In the genomic region with DNA sequence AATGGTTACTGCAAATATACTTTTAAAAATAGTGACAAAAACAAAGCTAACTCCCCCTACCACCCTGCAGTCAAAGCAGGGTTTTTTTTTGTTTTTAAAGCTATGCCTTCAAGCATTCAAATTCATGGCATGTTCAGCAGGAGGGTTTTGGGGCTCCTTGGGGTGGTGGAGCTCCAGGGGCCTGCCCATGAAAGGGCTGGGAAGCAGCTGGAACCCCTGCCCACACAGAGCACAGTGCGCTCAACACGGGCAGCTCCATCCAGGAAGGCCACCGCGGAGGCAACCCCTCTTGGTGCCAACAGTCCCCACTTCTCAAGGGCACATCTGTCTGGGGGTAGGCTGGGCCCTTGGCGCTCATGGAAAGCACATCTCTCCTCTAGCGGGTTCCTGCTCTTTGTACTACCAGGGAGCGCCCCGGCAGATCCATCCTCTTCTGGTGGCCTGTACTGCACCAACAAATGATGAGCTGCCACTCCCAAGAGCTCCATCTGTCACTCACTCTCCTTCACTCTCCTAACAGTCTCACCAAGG, we compare ENCODE assay signal across 9 cellular contexts. TPM values are rescaled to one million over a fixed set of nuclear protein-coding genes. Genes with fewer than 3 reads are reported as not detected.
DNase-seq lines count a peak whose midpoint lies in the region; ATAC-seq and TF ChIP-seq lines count a peak whose summit lies in the region.
"Had no signal": no experiment of that assay in that cellular context is flagged by ENCODE, and none has a peak within 500 bp of the region (broad histone marks: within the 10 kb centered on the region; RNA-seq: fewer than 3 reads in every experiment).

No MANE protein-coding gene starts in this region.

- CTCF ChIA-PET in WTC11 (lab: Charles Lee) = interaction anchor here (0.5 to 2.2 kb wide), 15 partner anchors 10 to 414 kb away, joined by 3 to 23 read pairs (median 4); a partner anchor contains a TSS

- peaks cover 37% of the 10 kb centered on the region for H3K4me1 Mint-ChIP-seq in WTC11
- H3K4me1 Mint-ChIP-seq in stimulated activated naive B cell treated with anti-CD40 and anti-IgM and Interleukin-4, amounts not matched to agents 10 μg/mL and 1 μg/mL and 100 μg/mL, for 72 hours = peaks cover 15 to 19% of the 10 kb centered on the region in 2 donors

- peaks cover 48% of the 10 kb centered on the region for H3K36me3 Mint-ChIP-seq in WTC11
- peaks cover 27 to 65% of the 10 kb centered on the region in 2 donors for H3K36me3 Mint-ChIP-seq in stimulated activated naive B cell treated with anti-CD40 and anti-IgM and Interleukin-4, amounts not matched to agents 10 μg/mL and 1 μg/mL and 100 μg/mL, for 72 hours

- DNase-seq in DMS53 (lab: John Stamatoyannopoulos, UW) = peak; percentile 19
- DNase-seq in DMS53 treated with DMSO at 0.1 percent for 48 hours (lab: John Stamatoyannopoulos, UW; ENCODE audit: unreplicated experiment) = no peak
- no peak for DNase-seq in WTC11 (ENCODE audit: low spot score)
- no peak for DNase-seq in fibroblast of villous mesenchyme (ENCODE audit: low read depth)
- DNase-seq in stimulated activated naive B cell treated with anti-CD40 and anti-IgM and Interleukin-4, amounts not matched to agents 10 μg/mL and 1 μg/mL and 100 μg/mL, for 72 hours = no peak
- no peak for DNase-seq in activated gamma-delta T cell treated with Interleukin-2 at 50 U/mL for 16 hours
- DNase-seq: NCI-H526 treated with DMSO at 0.1 percent for 48 hours had no signal

- H3K27ac Mint-ChIP-seq in WTC11 = peak overlapping the region; percentile 71; the same call in 1 of the 2 replicates
- peak overlapping the region; percentile 9 for H3K27ac Mint-ChIP-seq in stimulated activated naive B cell treated with anti-CD40 and anti-IgM and Interleukin-4, amounts not matched to agents 10 μg/mL and 1 μg/mL and 100 μg/mL, for 72 hours

- no peak overlapping the region for H3K4me3 Mint-ChIP-seq in WTC11
- no peak overlapping the region for H3K4me3 Mint-ChIP-seq in stimulated activated naive B cell treated with anti-CD40 and anti-IgM and Interleukin-4, amounts not matched to agents 10 μg/mL and 1 μg/mL and 100 μg/mL, for 72 hours

- TF ChIP-seq CTCF in WTC11 (IDR thresholded peaks at IDR 0.05) = no peak
- no peak for TF ChIP-seq CTCF in fibroblast of villous mesenchyme (IDR thresholded peaks at IDR 0.05; ENCODE audit: insufficient read depth, low read depth, low read length)

- H3K4me3 ChIP-seq in fibroblast of villous mesenchyme (ENCODE audit: low read depth, low read length) = peak overlapping the region; percentile 9

- H3K9me3 Mint-ChIP-seq in WTC11 = no peaks in the 10 kb centered on the region
- no peaks in the 10 kb centered on the region for H3K9me3 Mint-ChIP-seq in stimulated activated naive B cell treated with anti-CD40 and anti-IgM and Interleukin-4, amounts not matched to agents 10 μg/mL and 1 μg/mL and 100 μg/mL, for 72 hours

- ATAC-seq in WTC11 (peak; percentile 32), GM19395 (IDR thresholded peaks at IDR 0.05; ENCODE audit: unreplicated experiment) (no peak), HG03469 (IDR thresholded peaks at IDR 0.05; ENCODE audit: unreplicated experiment) (no peak)
- ATAC-seq in stimulated activated naive B cell treated with anti-CD40 and anti-IgM and Interleukin-4, amounts not matched to agents 10 μg/mL and 1 μg/mL and 100 μg/mL, for 72 hours (replicated peaks) = no peak

- H3K27me3 Mint-ChIP-seq in WTC11 (ENCODE audit: low read depth) = no peaks in the 10 kb centered on the region
- H3K27me3 Mint-ChIP-seq in stimulated activated naive B cell treated with anti-CD40 and anti-IgM and Interleukin-4, amounts not matched to agents 10 μg/mL and 1 μg/mL and 100 μg/mL, for 72 hours = no peaks in the 10 kb centered on the region

- POLR2A ChIA-PET in WTC11 (lab: Charles Lee) = interaction anchor here (1.1 kb wide), 1 partner anchor 46 kb away, joined by 3 read pairs; a partner anchor contains a TSS

TF ChIP-seq in WTC11, 78 proteins besides CTCF, POLR2A, EP300 and RAD21:
- peak; percentile 90 for TF ChIP-seq ZNF423 (CRISPR knock-in tag; IDR thresholded peaks at IDR 0.05)
- TF ChIP-seq IRF2 (CRISPR knock-in tag; IDR thresholded peaks at IDR 0.05; ENCODE audit: borderline replicate concordance, low read depth) = no peak
- no peak for TF ChIP-seq ZNF138 (CRISPR knock-in tag; conservative IDR thresholded peaks at IDR 0.05)
- TF ChIP-seq, protein P1, sequence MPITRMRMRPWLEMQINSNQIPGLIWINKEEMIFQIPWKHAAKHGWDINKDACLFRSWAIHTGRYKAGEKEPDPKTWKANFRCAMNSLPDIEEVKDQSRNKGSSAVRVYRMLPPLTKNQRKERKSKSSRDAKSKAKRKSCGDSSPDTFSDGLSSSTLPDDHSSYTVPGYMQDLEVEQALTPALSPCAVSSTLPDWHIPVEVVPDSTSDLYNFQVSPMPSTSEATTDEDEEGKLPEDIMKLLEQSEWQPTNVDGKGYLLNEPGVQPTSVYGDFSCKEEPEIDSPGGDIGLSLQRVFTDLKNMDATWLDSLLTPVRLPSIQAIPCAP (CRISPR knock-in tag; IDR thresholded peaks at IDR 0.05) = no peak
- no peak for TF ChIP-seq CREB1 (CRISPR knock-in tag; IDR thresholded peaks at IDR 0.05)

RNA-seq across cellular contexts. Expression of a gene that starts 16.6 kb away (rescaled TPM):
- 9.4 to 11.0 TPM (median 9.6 TPM) in 3 replicates for total RNA-seq in WTC11 (2021)
- 7.3 and 13.2 TPM in 2 replicates for total RNA-seq in fibroblast of villous mesenchyme

RNA-seq across cellular contexts. Expression of a gene that starts 46.3 kb away (rescaled TPM):
- total RNA-seq in WTC11 (2021) = 160 to 189 TPM (median 181 TPM) in 3 replicates
- 87.6 and 121 TPM in 2 replicates for total RNA-seq in fibroblast of villous mesenchyme
